ENCODE assay signal across 26 cellular contexts in the genomic region with DNA sequence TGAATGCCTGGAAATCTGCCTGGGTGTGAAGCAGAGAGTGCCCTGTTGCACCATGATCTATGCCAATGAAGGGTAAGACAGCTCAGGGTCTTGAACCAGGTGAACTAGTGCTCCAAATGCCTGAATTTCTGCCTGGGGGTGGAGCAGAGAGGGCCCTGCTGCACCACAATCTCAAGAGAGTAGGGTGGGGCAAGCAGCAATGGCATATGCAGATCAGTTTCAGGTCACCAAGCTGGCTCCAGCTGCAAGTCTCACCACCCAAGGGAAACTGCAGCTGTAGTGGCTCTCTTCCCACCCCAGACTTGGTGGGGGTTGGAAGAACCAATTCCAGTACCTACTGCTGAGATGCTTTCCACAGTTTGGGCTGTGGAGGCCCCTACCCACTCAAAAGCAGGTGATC.
"Had no signal": no experiment of that assay in that cellular context is flagged by ENCODE, and none has a peak within 500 bp of the region (broad histone marks: within the 10 kb centered on the region; RNA-seq: fewer than 3 reads in every experiment).

No MANE protein-coding gene starts in this region.

- DNase-seq: stimulated activated CD4-positive, alpha-beta T cell treated with anti-CD3 and anti-CD28 coated beads, Interleukin-2, amount 100 ng/mL, for 48 hours; stimulated activated CD4-positive, alpha-beta T cell treated with anti-CD3 and anti-CD28 coated beads, Interleukin-4, amount 100 ng/mL, for 1 hour; stimulated activated CD4-positive, alpha-beta T cell treated with anti-CD3 and anti-CD28 coated beads, Interleukin-4, amount 100 ng/mL, for 24 hours; stimulated activated CD4-positive, alpha-beta T cell treated with anti-CD3 and anti-CD28 coated beads, Interleukin-4, amount 100 ng/mL, for 4 hours; stimulated activated CD8-positive, alpha-beta memory T cell treated with anti-CD3 and anti-CD28 coated beads, Interleukin-4, amount 100 ng/mL, for 48 hours; stimulated activated naive B cell treated with anti-CD40 and anti-IgM and Interleukin-4, amounts not matched to agents 10 μg/mL and 1 μg/mL and 100 μg/mL, for 72 hours; stimulated activated naive CD4-positive, alpha-beta T cell; stimulated activated naive CD4-positive, alpha-beta T cell treated with Interleukin-2 at 50 U/mL for 16 hours; stimulated activated naive CD8-positive, alpha-beta T cell treated with anti-CD3 and anti-CD28 coated beads, Interleukin-15, amount 100 ng/mL, for 72 hours; stimulated activated naive CD8-positive, alpha-beta T cell treated with anti-CD3 and anti-CD28 coated beads, Interleukin-15, Interleukin-2, amounts not matched to agents 100 U/mL and 50 U/mL, for 24 hours; stomach; substantia nigra; testis; thyroid gland; tibial artery; transverse colon; upper lobe of left lung; upper lobe of right lung; uterus had no signal

- H3K9me3 ChIP-seq: suprapubic skin, testis, thoracic aorta, thyroid gland, tibial artery, transverse colon, upper lobe of right lung, uterus had no signal

- H3K27me3 ChIP-seq: stomach, suprapubic skin, testis, thyroid gland, tibial artery, tibial nerve, transverse colon, upper lobe of left lung, upper lobe of right lung, uterus, vagina had no signal

- ATAC-seq: stimulated activated effector memory CD8-positive, alpha-beta T cell treated with anti-CD3 and anti-CD28 coated beads, Interleukin-12 subunit alpha, Interleukin-12 subunit beta, amount 100 ng/mL, for 72 hours; stimulated activated memory B cell treated with anti-CD40 and anti-IgM and Interleukin-4, amounts not matched to agents 10 μg/mL and 1 μg/mL and 100 μg/mL, for 72 hours; stimulated activated naive B cell treated with anti-CD40 and anti-IgM and Interleukin-4, amounts not matched to agents 10 μg/mL and 1 μg/mL and 100 μg/mL, for 72 hours; stimulated activated naive CD8-positive, alpha-beta T cell treated with anti-CD3 and anti-CD28 coated beads, Interleukin-15, amount 100 ng/mL, for 72 hours; stimulated activated naive CD8-positive, alpha-beta T cell treated with anti-CD3 and anti-CD28 coated beads, Interleukin-15, Interleukin-2, amounts not matched to agents 100 U/mL and 50 U/mL, for 24 hours; upper lobe of right lung had no signal

- FAIRE-seq: urothelium cell line had no signal

- H3K27ac ChIP-seq: stomach, suprapubic skin, testis, thoracic aorta, thyroid gland, tibial artery, tibial nerve, transverse colon, upper lobe of left lung, upper lobe of right lung, uterus, vagina had no signal

- H3K4me1 ChIP-seq: stomach, suprapubic skin, testis, thyroid gland, tibial artery, tibial nerve, transverse colon, upper lobe of left lung, upper lobe of right lung, uterus, vagina had no signal

- H3K36me3 ChIP-seq: stomach, suprapubic skin, thoracic aorta, thyroid gland, tibial artery, tibial nerve, transverse colon, upper lobe of left lung, upper lobe of right lung, uterus, vagina had no signal

- H3K4me3 ChIP-seq: stomach, suprapubic skin, testis, thoracic aorta, thyroid gland, tibial artery, tibial nerve, transverse colon, upper lobe of left lung, upper lobe of right lung, uterus, vagina had no signal
